8 cellular contexts compared by ENCODE assay signal in genomic region chr7:75156335-75156912, GRCh38.
DNase-seq lines count a peak whose midpoint lies in the region; ATAC-seq, FAIRE-seq and TF ChIP-seq lines count a peak whose summit lies in the region.
"Not testable (repeated sequence)": the region's sequence is repeated elsewhere in the genome, so short reads cannot be mapped to it uniquely, and the experiment has no call there.

No MANE protein-coding gene starts in this region.

- H3K4me3 ChIP-seq in GM06990 (replicated peaks; ENCODE audit: low read depth, low read length) (peak overlapping the region; percentile 23; the same call in 1 of the 2 replicates), suprapubic skin (peak overlapping the region; percentile 45)
- H3K4me3 ChIP-seq in kidney (ENCODE audit: low read length in 2 of 2); trophoblast cell (ENCODE audit: low read depth, low read length): not testable (repeated sequence)

- not testable (repeated sequence) for H2AK5ac ChIP-seq in trophoblast cell (ENCODE audit: low read length)

- not testable (repeated sequence) for H3K79me1 ChIP-seq in trophoblast cell (ENCODE audit: low read length)

- TF ChIP-seq POLR2A in suprapubic skin (IDR thresholded peaks at IDR 0.05) = not testable (repeated sequence)

- H3K27ac Mint-ChIP-seq in effector memory CD8-positive, alpha-beta T cell = peak overlapping the region in 1 of 2 donors; percentile 76

- H3K4me2 ChIP-seq in trophoblast cell (ENCODE audit: low read length) = peak overlapping the region; percentile 63

- not testable (repeated sequence) for H3K9me3 ChIP-seq in kidney (ENCODE audit: control insufficient read depth in 1 of 2, low read length in 2 of 2); trophoblast cell (ENCODE audit: insufficient read depth, low read depth, low read length); suprapubic skin

- FAIRE-seq in kidney (lab: Jason Lieb, UNC) = not testable (repeated sequence)

- DNase-seq in GM06990 (ENCODE audit: extremely low read depth, insufficient read length); trophoblast cell: not testable (repeated sequence)
- DNase-seq in T follicular helper cell (ENCODE audit: low read depth) (peak; percentile 6), kidney (peak; percentile 72), suprapubic skin (ENCODE audit: low spot score in 2 of 2) (peak in 1 of 2 donors; percentile 66)
- DNase-seq in activated effector memory CD4-positive, alpha-beta T cell treated with Interleukin-2 at 50 U/mL for 16 hours = peak; percentile 35
- DNase-seq in effector memory CD8-positive, alpha-beta T cell = peak in 1 of 3 experiments; percentile 52

- not testable (repeated sequence) for H3K27me3 Mint-ChIP-seq in effector memory CD8-positive, alpha-beta T cell

- H4K8ac ChIP-seq in trophoblast cell (ENCODE audit: low read depth, low read length) = not testable (repeated sequence)

- TF ChIP-seq EP300 in suprapubic skin (IDR thresholded peaks at IDR 0.05) = not testable (repeated sequence)

- H4K91ac ChIP-seq in trophoblast cell (ENCODE audit: low read depth, low read length) = not testable (repeated sequence)

- peak; percentile 6 for ATAC-seq in HG03175 (IDR thresholded peaks at IDR 0.05; ENCODE audit: unreplicated experiment)
- not testable (repeated sequence) for ATAC-seq in effector memory CD8-positive, alpha-beta T cell (replicated peaks)

- H2AFZ ChIP-seq in trophoblast cell (ENCODE audit: insufficient read depth, low read length, poor library complexity) = not testable (repeated sequence)

- not testable (repeated sequence) for H3K9ac ChIP-seq in kidney (ENCODE audit: low read length in 2 of 2); trophoblast cell (ENCODE audit: low read length)

- H4K12ac ChIP-seq in trophoblast cell (ENCODE audit: low read depth, low read length) = not testable (repeated sequence)

- not testable (repeated sequence) for H3K4me1 ChIP-seq in kidney (ENCODE audit: control insufficient read depth in 1 of 2, insufficient read depth in 1 of 2, low read depth in 1 of 2, low read length in 2 of 2); trophoblast cell (ENCODE audit: control insufficient read depth in 1 of 2, insufficient read depth in 2 of 2, low read length in 2 of 2); suprapubic skin

- not testable (repeated sequence) for TF ChIP-seq CTCF in GM06990 (IDR thresholded peaks at IDR 0.05; ENCODE audit: insufficient read depth, low read length, poor library complexity, severe bottlenecking); kidney (IDR thresholded peaks at IDR 0.05; ENCODE audit: borderline replicate concordance, extremely low read depth, insufficient read depth); suprapubic skin (IDR thresholded peaks at IDR 0.05)

- not testable (repeated sequence) for H3K4me1 Mint-ChIP-seq in effector memory CD8-positive, alpha-beta T cell (ENCODE audit: low read depth in 2 of 2)

- WGBS in trophoblast cell (ENCODE audit: extremely low coverage, insufficient coverage, insufficient read length) = no CpG with 5 or more reads among the region's 37 CpGs
- WGBS in suprapubic skin = no CpG with 5 or more reads among the region's 37 CpGs

- peak overlapping the region; percentile 33 to 56 for H3K4me3 Mint-ChIP-seq in effector memory CD8-positive, alpha-beta T cell

- intact Hi-C loops in kidney (cut with DNase I) = not testable (repeated sequence)

- H3K27me3 ChIP-seq in GM06990 (replicated peaks; ENCODE audit: control insufficient read depth, insufficient read depth, low read length); trophoblast cell (ENCODE audit: insufficient read depth, low read length); suprapubic skin: not testable (repeated sequence)

- not testable (repeated sequence) for H3K23ac ChIP-seq in trophoblast cell (ENCODE audit: low read length)

- H3K36me3 Mint-ChIP-seq in effector memory CD8-positive, alpha-beta T cell (ENCODE audit: insufficient read depth) = not testable (repeated sequence)

- H3K9me3 Mint-ChIP-seq in effector memory CD8-positive, alpha-beta T cell = not testable (repeated sequence)

- H3K18ac ChIP-seq in trophoblast cell (ENCODE audit: low read length) = not testable (repeated sequence)

- not testable (repeated sequence) for H2BK5ac ChIP-seq in trophoblast cell (ENCODE audit: low read depth, low read length, poor library complexity)

- H3K27ac ChIP-seq in kidney (ENCODE audit: low read depth in 2 of 2, low read length in 2 of 2); trophoblast cell (ENCODE audit: low read depth, low read length); suprapubic skin: not testable (repeated sequence)

- not testable (repeated sequence) for H2BK12ac ChIP-seq in trophoblast cell (ENCODE audit: low read length)

- H3K36me3 ChIP-seq in GM06990 (ENCODE audit: control insufficient read depth, insufficient read depth, low read length); kidney (ENCODE audit: control insufficient read depth in 1 of 2, insufficient read depth in 2 of 2, low read length in 2 of 2); trophoblast cell (ENCODE audit: control insufficient read depth in 1 of 2, insufficient read depth in 2 of 2, low read length in 2 of 2); suprapubic skin: not testable (repeated sequence)

- H3K14ac ChIP-seq in trophoblast cell (ENCODE audit: low read length) = not testable (repeated sequence)

- not testable (repeated sequence) for H3K79me2 ChIP-seq in trophoblast cell (ENCODE audit: control insufficient read depth, insufficient read depth, low read length, poor library complexity)

- not testable (repeated sequence) for H2BK120ac ChIP-seq in trophoblast cell (ENCODE audit: insufficient read depth, low read length, poor library complexity)

- not testable (repeated sequence) for H3K4ac ChIP-seq in trophoblast cell (ENCODE audit: low read depth, low read length)
